1 cellular context compared by ENCODE assay signal in the genomic region with DNA sequence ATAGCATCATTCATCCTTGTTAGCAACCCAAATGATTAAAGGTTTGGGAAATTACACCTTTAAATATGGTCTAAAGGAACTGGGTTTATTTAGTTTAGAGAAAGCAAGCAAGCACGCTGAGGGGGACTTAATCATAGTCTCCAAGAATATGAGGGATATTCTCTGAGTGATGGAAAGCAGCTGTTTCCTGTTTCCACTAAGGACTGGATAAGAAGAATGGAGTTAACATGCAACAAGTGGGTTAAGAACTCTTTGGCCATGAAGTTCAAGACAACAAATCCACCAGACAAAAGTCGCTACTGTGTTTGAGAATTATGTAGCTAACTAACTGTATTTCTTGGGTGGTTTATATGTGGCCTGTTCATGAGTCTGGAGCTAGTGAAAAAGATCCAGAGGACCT.
TF ChIP-seq lines count a peak whose summit lies in the region.

No MANE protein-coding gene starts in this region.

TF ChIP-seq in IMR-90, 13 proteins besides CTCF, POLR2A, EP300 and RAD21 (continued from another document):
- TF ChIP-seq MAFK (IDR thresholded peaks at IDR 0.05; ENCODE audit: low read depth, low read length): no peak
TF ChIP-seq in IMR-90: peak in this region for 0.
